ENCODE assay signal across 16 cellular contexts in genomic region chr1:150963535-150964489, GRCh38. TPM values are rescaled to one million over a fixed set of nuclear protein-coding genes. Genes with fewer than 3 reads are reported as not detected.
DNase-seq lines count a peak whose midpoint lies in the region; ATAC-seq, FAIRE-seq and TF ChIP-seq lines count a peak whose summit lies in the region.
"Had no signal": no experiment of that assay in that cellular context is flagged by ENCODE, and none has a peak within 500 bp of the region (broad histone marks: within the 10 kb centered on the region; RNA-seq: fewer than 3 reads in every experiment).

No MANE protein-coding gene starts in this region.

- H2AFZ ChIP-seq in OCI-LY7 (ENCODE audit: low read length): no peak overlapping the region

- POLR2A ChIA-PET in OCI-LY7 (lab: Charles Lee): interaction anchor here (1.3 kb wide), 1 partner anchor 10 kb away, joined by 4 read pairs; no protein-coding TSS in a partner anchor

- 93 to 96% methylated on average over 11 to 15 of the region's 15 CpGs for WGBS in endodermal cell (ENCODE audit: insufficient coverage in 1 of 2, insufficient read length in 1 of 2), 2 experiments

- H3K4me3 ChIP-seq in OCI-LY7 (ENCODE audit: low read depth, low read length, poor library complexity, severe bottlenecking) (no peak overlapping the region), endodermal cell (ENCODE audit: low read length) (no peak overlapping the region), kidney (ENCODE audit: low read length in 2 of 2) (no peak overlapping the region)
- H3K4me3 ChIP-seq: ascending aorta, gastroesophageal sphincter, psoas muscle, upper lobe of right lung had no signal

- no peaks in the 10 kb centered on the region for H3K27me3 ChIP-seq in endodermal cell (ENCODE audit: control insufficient read depth, insufficient read depth, low read length, poor library complexity, severe bottlenecking)
- H3K27me3 ChIP-seq: ascending aorta, gastroesophageal sphincter, upper lobe of right lung had no signal

- H3K9me3 Mint-ChIP-seq in activated naive CD4-positive, alpha-beta T cell treated with anti-CD3 and anti-CD28 coated beads, Interleukin-2, amount 10 ng/mL, durations not matched to agents 7 days and 5 days: no peaks in the 10 kb centered on the region
- no peaks in the 10 kb centered on the region for H3K9me3 Mint-ChIP-seq in endodermal cell
- no peaks in the 10 kb centered on the region for H3K9me3 Mint-ChIP-seq in stimulated activated effector memory CD8-positive, alpha-beta T cell treated with anti-CD3 and anti-CD28 coated beads, Interleukin-12 subunit alpha, Interleukin-12 subunit beta, amount 100 ng/mL, for 72 hours
- H3K9me3 Mint-ChIP-seq: stimulated activated naive CD8-positive, alpha-beta T cell treated with anti-CD3 and anti-CD28 coated beads, Interleukin-15, amount 100 ng/mL, for 72 hours had no signal

- BruUV-seq in OCI-LY7 (replicated peaks; lab: Mats Ljungman, UMichigan): TSS peak; percentile 24

- no peaks in the 10 kb centered on the region for H3K27me3 Mint-ChIP-seq in activated naive CD4-positive, alpha-beta T cell treated with anti-CD3 and anti-CD28 coated beads, Interleukin-2, amount 10 ng/mL, durations not matched to agents 7 days and 5 days
- no peaks in the 10 kb centered on the region for H3K27me3 Mint-ChIP-seq in endodermal cell (ENCODE audit: insufficient read depth)
- H3K27me3 Mint-ChIP-seq: stimulated activated naive CD8-positive, alpha-beta T cell treated with anti-CD3 and anti-CD28 coated beads, Interleukin-15, amount 100 ng/mL, for 72 hours had no signal

- H3K9me3 ChIP-seq in OCI-LY7 (ENCODE audit: low read length): no peaks in the 10 kb centered on the region
- H3K9me3 ChIP-seq in endodermal cell (ENCODE audit: control insufficient read depth, low read length): no peaks in the 10 kb centered on the region
- H3K9me3 ChIP-seq in kidney (ENCODE audit: control insufficient read depth in 1 of 2, low read length in 2 of 2): no peaks in the 10 kb centered on the region
- H3K9me3 ChIP-seq: ascending aorta, gastroesophageal sphincter, psoas muscle, upper lobe of right lung had no signal

- H3K36me3 ChIP-seq in OCI-LY7 (ENCODE audit: insufficient read depth, low read length) (peaks cover 99% of the 10 kb centered on the region), endodermal cell (ENCODE audit: control insufficient read depth, insufficient read depth, low read length) (peaks cover 96% of the 10 kb centered on the region), kidney (ENCODE audit: control insufficient read depth in 1 of 2, insufficient read depth in 2 of 2, low read length in 2 of 2) (peaks cover 69 to 70% of the 10 kb centered on the region in 2 donors)

- H4K20me1 ChIP-seq in OCI-LY7 (ENCODE audit: insufficient read depth, low read length): no peaks in the 10 kb centered on the region

- H3K4me1 ChIP-seq in OCI-LY7 (ENCODE audit: insufficient read depth, low read length, poor library complexity, severe bottlenecking): no peaks in the 10 kb centered on the region
- no peaks in the 10 kb centered on the region for H3K4me1 ChIP-seq in endodermal cell (ENCODE audit: control insufficient read depth, insufficient read depth, low read length)
- H3K4me1 ChIP-seq in kidney (ENCODE audit: control insufficient read depth in 1 of 2, insufficient read depth in 1 of 2, low read depth in 1 of 2, low read length in 2 of 2): peaks cover 0 to 4% of the 10 kb centered on the region in 2 donors
- H3K4me1 ChIP-seq: ascending aorta, psoas muscle, upper lobe of right lung had no signal

- CTCF ChIA-PET in activated naive CD4-positive, alpha-beta T cell treated with anti-CD3 and anti-CD28 coated beads, Interleukin-2, amount 10 ng/mL, durations not matched to agents 7 days and 5 days (lab: Charles Lee): interaction anchor here (1.2 to 2.6 kb wide), 3 partner anchors 15 to 31 kb away, joined by 3 to 6 read pairs (median 4); no protein-coding TSS in a partner anchor
- CTCF ChIA-PET in OCI-LY7 (lab: Charles Lee; ENCODE audit: unreplicated experiment): no interaction called here

- peaks cover 81% of the 10 kb centered on the region for H3K36me3 Mint-ChIP-seq in activated naive CD4-positive, alpha-beta T cell treated with anti-CD3 and anti-CD28 coated beads, Interleukin-2, amount 10 ng/mL, durations not matched to agents 7 days and 5 days
- H3K36me3 Mint-ChIP-seq in endodermal cell (ENCODE audit: low read depth): peaks cover 91% of the 10 kb centered on the region
- peaks cover 99% of the 10 kb centered on the region for H3K36me3 Mint-ChIP-seq in stimulated activated effector memory CD8-positive, alpha-beta T cell treated with anti-CD3 and anti-CD28 coated beads, Interleukin-12 subunit alpha, Interleukin-12 subunit beta, amount 100 ng/mL, for 72 hours

- no peak for FAIRE-seq in kidney (lab: Jason Lieb, UNC)

- H3K9ac ChIP-seq in endodermal cell (ENCODE audit: extremely low read depth, low read length, poor library complexity, severe bottlenecking) (no peak overlapping the region), kidney (ENCODE audit: low read length in 2 of 2) (no peak overlapping the region)

- no peak overlapping the region for H3K4me2 ChIP-seq in OCI-LY7 (ENCODE audit: low read length)

- TF ChIP-seq CTCF in OCI-LY7 (conservative IDR thresholded peaks at IDR 0.05; ENCODE audit: low read length): no peak
- no peak for TF ChIP-seq CTCF in endodermal cell (conservative IDR thresholded peaks at IDR 0.05)
- no peak for TF ChIP-seq CTCF in kidney (IDR thresholded peaks at IDR 0.05; ENCODE audit: borderline replicate concordance, extremely low read depth, insufficient read depth)

- H3K9me2 ChIP-seq in OCI-LY7 (ENCODE audit: insufficient read depth, low read length): no peaks in the 10 kb centered on the region

- no peak for ATAC-seq in stimulated activated effector memory CD8-positive, alpha-beta T cell treated with anti-CD3 and anti-CD28 coated beads, Interleukin-12 subunit alpha, Interleukin-12 subunit beta, amount 100 ng/mL, for 72 hours
- ATAC-seq in HG03521 (IDR thresholded peaks at IDR 0.05; ENCODE audit: unreplicated experiment): no peak
- no peak for ATAC-seq in HG02938 (IDR thresholded peaks at IDR 0.05; ENCODE audit: unreplicated experiment)
- ATAC-seq: gastroesophageal sphincter; stimulated activated naive CD8-positive, alpha-beta T cell treated with anti-CD3 and anti-CD28 coated beads, Interleukin-15, amount 100 ng/mL, for 72 hours; upper lobe of right lung had no signal

- no peak overlapping the region for H3K4me3 Mint-ChIP-seq in activated naive CD4-positive, alpha-beta T cell treated with anti-CD3 and anti-CD28 coated beads, Interleukin-2, amount 10 ng/mL, durations not matched to agents 7 days and 5 days
- no peak overlapping the region for H3K4me3 Mint-ChIP-seq in endodermal cell
- no peak overlapping the region for H3K4me3 Mint-ChIP-seq in stimulated activated effector memory CD8-positive, alpha-beta T cell treated with anti-CD3 and anti-CD28 coated beads, Interleukin-12 subunit alpha, Interleukin-12 subunit beta, amount 100 ng/mL, for 72 hours
- H3K4me3 Mint-ChIP-seq: stimulated activated naive CD8-positive, alpha-beta T cell treated with anti-CD3 and anti-CD28 coated beads, Interleukin-15, amount 100 ng/mL, for 72 hours had no signal

- no peaks in the 10 kb centered on the region for H3K79me2 ChIP-seq in OCI-LY7 (ENCODE audit: insufficient read depth, low read depth, low read length)

- intact Hi-C loops in OCI-LY7 (cut with micrococcal nuclease; ENCODE audit: unreplicated experiment) (no loop called here), kidney (cut with DNase I) (no loop called here)

- peaks cover 11% of the 10 kb centered on the region for H3K4me1 Mint-ChIP-seq in activated naive CD4-positive, alpha-beta T cell treated with anti-CD3 and anti-CD28 coated beads, Interleukin-2, amount 10 ng/mL, durations not matched to agents 7 days and 5 days
- H3K4me1 Mint-ChIP-seq in endodermal cell: no peaks in the 10 kb centered on the region
- no peaks in the 10 kb centered on the region for H3K4me1 Mint-ChIP-seq in stimulated activated effector memory CD8-positive, alpha-beta T cell treated with anti-CD3 and anti-CD28 coated beads, Interleukin-12 subunit alpha, Interleukin-12 subunit beta, amount 100 ng/mL, for 72 hours

- DNase-seq in activated naive CD4-positive, alpha-beta T cell treated with anti-CD3 and anti-CD28 coated beads, Interleukin-2, amount 10 ng/mL, durations not matched to agents 7 days and 5 days: no peak
- DNase-seq in activated naive CD4-positive, alpha-beta T cell (lab: John Stamatoyannopoulos, UW): no peak
- DNase-seq in OCI-LY7 (ENCODE audit: low spot score) (no peak), endodermal cell (no peak), kidney (no peak)
- DNase-seq in stimulated activated effector memory CD8-positive, alpha-beta T cell treated with anti-CD3 and anti-CD28 coated beads, Interleukin-12 subunit alpha, Interleukin-12 subunit beta, amount 100 ng/mL, for 72 hours (ENCODE audit: low spot score in 2 of 2): no peak
- DNase-seq: activated CD4-positive, alpha-beta T cell treated with anti-CD3 and anti-CD28 coated beads, Interleukin-2, amount 50 U/mL, for 1 hour; Kasumi-1; NCI-H1436 treated with DMSO at 0.1 percent for 48 hours; psoas muscle; stimulated activated naive CD8-positive, alpha-beta T cell treated with anti-CD3 and anti-CD28 coated beads, Interleukin-15, amount 100 ng/mL, for 72 hours; upper lobe of right lung had no signal

- H3K27ac Mint-ChIP-seq in activated naive CD4-positive, alpha-beta T cell treated with anti-CD3 and anti-CD28 coated beads, Interleukin-2, amount 10 ng/mL, durations not matched to agents 7 days and 5 days: peak overlapping the region; percentile 25
- peak overlapping the region; percentile 32 for H3K27ac Mint-ChIP-seq in endodermal cell
- peak overlapping the region; percentile 10 for H3K27ac Mint-ChIP-seq in stimulated activated effector memory CD8-positive, alpha-beta T cell treated with anti-CD3 and anti-CD28 coated beads, Interleukin-12 subunit alpha, Interleukin-12 subunit beta, amount 100 ng/mL, for 72 hours

- H3K27ac ChIP-seq in OCI-LY7 (ENCODE audit: low read depth, low read length, poor library complexity, severe bottlenecking): no peak overlapping the region
- H3K27ac ChIP-seq in endodermal cell (ENCODE audit: low read depth, low read length): no peak overlapping the region
- peak overlapping the region in 1 of 2 donors; percentile 34 for H3K27ac ChIP-seq in kidney (ENCODE audit: low read depth in 2 of 2, low read length in 2 of 2)
- H3K27ac ChIP-seq: ascending aorta, gastroesophageal sphincter, psoas muscle, upper lobe of right lung had no signal

RNA-seq across cellular contexts. Expression of gene CERS2, which starts 10.8 kb away (rescaled TPM):
- 50.9 and 64.7 TPM in 2 replicates for total RNA-seq in OCI-LY7 (2014; rRNA removed; shearing (Covaris generic))
- 92.8 and 96.6 TPM in 2 replicates for total RNA-seq in OCI-LY7 (2022)
- total RNA-seq in endodermal cell: 100 to 1,000 TPM; 143 to 183 TPM
- polyA plus RNA-seq in endodermal cell (2013, experiment 1 of 2): 122 TPM
- polyA plus RNA-seq in endodermal cell (2013, experiment 2 of 2): 109 TPM
- total RNA-seq in kidney: 268 TPM
- polyA plus RNA-seq in kidney (ENCODE audit: insufficient read depth, low read depth, low replicate concordance): 258 TPM

RNA-seq across cellular contexts. Expression of gene ANXA9, which starts 18.3 kb away (rescaled TPM):
- 0.67 and 1.1 TPM in 2 replicates for total RNA-seq in OCI-LY7 (2014; rRNA removed; shearing (Covaris generic))
- total RNA-seq in OCI-LY7 (2022): 0.39 and 0.65 TPM in 2 replicates
- not detected for total RNA-seq in endodermal cell
- 0.50 TPM for polyA plus RNA-seq in endodermal cell (2013, experiment 1 of 2)
- polyA plus RNA-seq in endodermal cell (2013, experiment 2 of 2): 0.12 TPM
- 3.3 TPM for total RNA-seq in kidney
- polyA plus RNA-seq in kidney (ENCODE audit: insufficient read depth, low read depth, low replicate concordance): 38.5 TPM
- total RNA-seq: ascending aorta, psoas muscle had no signal

RNA-seq across cellular contexts. Expression of gene SETDB1, which starts 37.6 kb away (rescaled TPM):
- 42.3 and 66.8 TPM in 2 replicates for total RNA-seq in OCI-LY7 (2014; rRNA removed; shearing (Covaris generic))
- total RNA-seq in OCI-LY7 (2022): 73.6 and 81.1 TPM in 2 replicates
- 10 to 100 TPM; 68.6 to 73.5 TPM for total RNA-seq in endodermal cell
- polyA plus RNA-seq in endodermal cell (2013, experiment 1 of 2): 54.5 TPM
- polyA plus RNA-seq in endodermal cell (2013, experiment 2 of 2): 48.1 TPM
- 51.6 TPM for total RNA-seq in kidney
- 12.1 TPM for polyA plus RNA-seq in kidney (ENCODE audit: insufficient read depth, low read depth, low replicate concordance)

RNA-seq across cellular contexts. Expression of gene MINDY1, which starts 42.9 kb away (rescaled TPM):
- 3.8 and 8.5 TPM in 2 replicates for total RNA-seq in OCI-LY7 (2014; rRNA removed; shearing (Covaris generic))
- total RNA-seq in OCI-LY7 (2022): 10.2 and 13.8 TPM in 2 replicates
- total RNA-seq in endodermal cell: 10 to 100 TPM in 1 of 2 donors, 1 to 10 TPM in 1; 8.6 to 10.8 TPM
- polyA plus RNA-seq in endodermal cell (2013, experiment 1 of 2): 17.8 TPM
- 15.8 TPM for polyA plus RNA-seq in endodermal cell (2013, experiment 2 of 2)
- total RNA-seq in kidney: 33.5 TPM
- 35.1 TPM for polyA plus RNA-seq in kidney (ENCODE audit: insufficient read depth, low read depth, low replicate concordance)

RNA-seq across cellular contexts. Expression of gene PRUNE1, which starts 44.4 kb away (rescaled TPM):
- 15.4 and 18.8 TPM in 2 replicates for total RNA-seq in OCI-LY7 (2014; rRNA removed; shearing (Covaris generic))
- total RNA-seq in OCI-LY7 (2022) (20.4 and 20.8 TPM in 2 replicates), endodermal cell (10 to 100 TPM; 23.8 to 29.3 TPM), kidney (24.0 TPM)
- polyA plus RNA-seq in endodermal cell (2013, experiment 1 of 2): 25.6 TPM
- 22.5 TPM for polyA plus RNA-seq in endodermal cell (2013, experiment 2 of 2)
- polyA plus RNA-seq in kidney (ENCODE audit: insufficient read depth, low read depth, low replicate concordance): 25.6 TPM
